Comparison of ENCODE assay signal across 8 cellular contexts in the genomic region with DNA sequence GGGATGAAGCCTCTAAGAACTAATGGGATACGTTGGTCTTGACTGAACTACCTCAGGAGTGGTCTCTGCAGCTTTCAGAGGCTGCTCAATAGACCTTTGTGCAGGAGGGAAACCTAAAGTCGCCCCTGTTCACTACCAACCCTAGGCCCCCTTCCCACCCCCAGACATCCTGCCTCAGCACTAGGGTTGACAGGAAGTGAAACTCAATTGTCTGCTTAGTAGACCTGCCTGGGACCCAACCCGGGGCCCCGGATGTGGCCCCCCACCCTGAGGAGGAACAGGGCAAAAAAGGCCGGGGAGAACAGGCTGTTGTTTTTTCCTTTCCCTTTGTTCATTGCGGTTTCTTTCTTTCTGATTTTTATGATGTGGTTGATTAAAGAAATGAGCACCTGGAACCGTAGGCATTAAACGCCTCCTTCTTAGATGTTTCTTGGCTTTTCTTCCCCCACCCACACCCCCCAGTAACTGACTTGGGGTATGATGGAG.
DNase-seq lines count a peak whose midpoint lies in the region; ATAC-seq, FAIRE-seq and TF ChIP-seq lines count a peak whose summit lies in the region.

No MANE protein-coding gene starts in this region.

- H3K9me3 ChIP-seq in duodenal mucosa (ENCODE audit: control insufficient read depth in 1 of 2, low read length in 2 of 2): no peaks in the 10 kb centered on the region

- peaks cover 0 to 8% of the 10 kb centered on the region in 2 donors for H3K36me3 ChIP-seq in duodenal mucosa (ENCODE audit: control insufficient read depth in 1 of 2, insufficient read depth in 2 of 2, low read length in 2 of 2)

- TF ChIP-seq CTCF in D721Med (IDR thresholded peaks at IDR 0.05; ENCODE audit: insufficient read depth, missing control alignments): no peak

- in situ Hi-C loops in GM18951 (cut with MboI; ENCODE audit: low sequenced_read_pairs, unreplicated experiment): no loop called here

- FAIRE-seq in D721Med (lab: Jason Lieb, UNC): no peak

- H3K27me3 ChIP-seq in duodenal mucosa (ENCODE audit: control insufficient read depth in 1 of 2, insufficient read depth in 2 of 2, low read length in 2 of 2): no peaks in the 10 kb centered on the region

- peak; percentile 75 for DNase-seq in activated CD4-positive, CD25-positive, alpha-beta regulatory T cell treated with anti-CD3 and anti-CD28 coated beads, Interleukin-2, amount 50 U/mL, for 72 hours
- DNase-seq in stimulated activated CD4-positive, alpha-beta T cell treated with anti-CD3 and anti-CD28 coated beads, Interleukin-1b, Interleukin-23, amount 100 ng/mL, for 4 hours (ENCODE audit: low read depth in 2 of 2): peak; percentile 69 to 73
- no peak for DNase-seq in NCI-H1436 (lab: John Stamatoyannopoulos, UW)
- no peak for DNase-seq in D721Med (ENCODE audit: insufficient read length, low spot score)
- no peak for DNase-seq in NCI-H446 (lab: John Stamatoyannopoulos, UW)

- ATAC-seq in HG03135 (IDR thresholded peaks at IDR 0.05; ENCODE audit: unreplicated experiment): peak; percentile 35

- TF ChIP-seq POLR2A in GM18951 (IDR thresholded peaks at IDR 0.05; ENCODE audit: extremely low read depth, insufficient read depth, insufficient read length): peak; percentile 61

- peaks cover 50 to 54% of the 10 kb centered on the region in 2 donors for H3K4me1 ChIP-seq in duodenal mucosa (ENCODE audit: control insufficient read depth in 1 of 2, insufficient read depth in 2 of 2, low read length in 2 of 2)

- peak overlapping the region; percentile 47 to 55 for H3K9ac ChIP-seq in duodenal mucosa (ENCODE audit: low read depth in 1 of 2, low read length in 2 of 2)

- H3K4me3 ChIP-seq in duodenal mucosa (ENCODE audit: low read depth in 1 of 2, low read length in 2 of 2): peak overlapping the region; percentile 30 to 37

- peak overlapping the region; percentile 46 for H3K27ac ChIP-seq in duodenal mucosa (ENCODE audit: low read depth, low read length)

Comparison
In these comparisons a context has a peak if more than half of its experiments do, and no peak if none do; other contexts are left out.
1. DNase-seq: peak in activated CD4-positive, CD25-positive, alpha-beta regulatory T cell treated with anti-CD3 and anti-CD28 coated beads, Interleukin-2, amount 50 U/mL, for 72 hours (single experiment) and stimulated activated CD4-positive, alpha-beta T cell treated with anti-CD3 and anti-CD28 coated beads, Interleukin-1b, Interleukin-23, amount 100 ng/mL, for 4 hours (2 of 2); none in NCI-H1436 (single experiment), D721Med (single experiment) and NCI-H446 (0 of 2).